28 cellular contexts compared by ENCODE assay signal in the genomic region with DNA sequence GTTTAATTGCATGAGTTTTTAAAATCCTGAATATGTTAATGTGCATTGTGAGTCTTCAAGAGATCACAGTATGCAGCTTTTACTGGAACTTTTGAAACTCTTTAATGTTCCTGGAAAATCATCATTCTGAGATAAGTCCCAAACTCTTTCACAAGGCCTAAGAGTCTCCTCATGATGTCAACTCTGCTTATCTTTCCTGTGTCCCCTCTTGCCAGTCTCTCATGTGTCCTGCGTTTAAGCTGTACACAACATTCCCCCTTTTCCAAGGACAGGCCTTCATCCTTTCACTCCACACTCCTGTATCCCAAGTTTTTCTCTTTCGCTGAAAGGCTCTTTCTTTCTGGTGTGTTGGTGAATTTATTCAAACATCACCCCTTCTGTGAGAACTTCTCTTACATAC.
"Had no signal": no experiment of that assay in that cellular context is flagged by ENCODE, and none has a peak within 500 bp of the region (broad histone marks: within the 10 kb centered on the region; RNA-seq: fewer than 3 reads in every experiment).

No MANE protein-coding gene starts in this region.

- H3K27me3 Mint-ChIP-seq: stimulated activated memory B cell treated with anti-CD40 and anti-IgM and Interleukin-4, amounts not matched to agents 10 μg/mL and 1 μg/mL and 100 μg/mL, for 72 hours; stimulated activated naive B cell treated with anti-CD40 and anti-IgM and Interleukin-4, amounts not matched to agents 10 μg/mL and 1 μg/mL and 100 μg/mL, for 72 hours; stimulated activated naive CD8-positive, alpha-beta T cell treated with anti-CD3 and anti-CD28 coated beads, Interleukin-15, amount 100 ng/mL, for 72 hours; stimulated activated naive CD8-positive, alpha-beta T cell treated with anti-CD3 and anti-CD28 coated beads, Interleukin-15, Interleukin-2, amounts not matched to agents 100 ng/mL and 50 ng/mL, for 24 hours had no signal

- H3K4me1 Mint-ChIP-seq: stimulated activated effector memory CD8-positive, alpha-beta T cell treated with anti-CD3 and anti-CD28 coated beads, Interleukin-12 subunit alpha, Interleukin-12 subunit beta, amount 100 ng/mL, for 72 hours; stimulated activated naive CD8-positive, alpha-beta T cell treated with anti-CD3 and anti-CD28 coated beads, Interleukin-15, amount 100 ng/mL, for 72 hours had no signal

- H3K4me3 ChIP-seq: stomach, suprapubic skin, testis, thoracic aorta, thyroid gland, tibial artery, tibial nerve, transverse colon, upper lobe of left lung, uterus, vagina had no signal

- H3K27ac Mint-ChIP-seq: stimulated activated effector memory CD8-positive, alpha-beta T cell treated with anti-CD3 and anti-CD28 coated beads, Interleukin-12 subunit alpha, Interleukin-12 subunit beta, amount 100 ng/mL, for 72 hours; stimulated activated memory B cell treated with anti-CD40 and anti-IgM and Interleukin-4, amounts not matched to agents 10 μg/mL and 1 μg/mL and 100 μg/mL, for 72 hours; stimulated activated naive B cell treated with anti-CD40 and anti-IgM and Interleukin-4, amounts not matched to agents 10 μg/mL and 1 μg/mL and 100 μg/mL, for 72 hours; stimulated activated naive CD8-positive, alpha-beta T cell treated with anti-CD3 and anti-CD28 coated beads, Interleukin-15, Interleukin-2, amounts not matched to agents 100 ng/mL and 50 ng/mL, for 24 hours; type B pancreatic cell had no signal

- DNase-seq: stimulated activated CD4-positive, alpha-beta T cell treated with anti-CD3 and anti-CD28 coated beads, Interleukin-2, amount 100 ng/mL, for 48 hours; stimulated activated CD4-positive, alpha-beta T cell treated with anti-CD3 and anti-CD28 coated beads, Interleukin-4, amount 100 ng/mL, for 1 hour; stimulated activated CD4-positive, alpha-beta T cell treated with anti-CD3 and anti-CD28 coated beads, Interleukin-4, amount 100 ng/mL, for 24 hours; stimulated activated CD4-positive, alpha-beta T cell treated with anti-CD3 and anti-CD28 coated beads, Interleukin-4, amount 100 ng/mL, for 4 hours; stimulated activated CD8-positive, alpha-beta memory T cell treated with anti-CD3 and anti-CD28 coated beads, Interleukin-4, amount 100 ng/mL, for 48 hours; stimulated activated naive B cell treated with anti-CD40 and anti-IgM and Interleukin-4, amounts not matched to agents 10 μg/mL and 1 μg/mL and 100 μg/mL, for 72 hours; stimulated activated naive CD4-positive, alpha-beta T cell; stimulated activated naive CD4-positive, alpha-beta T cell treated with Interleukin-2 at 50 U/mL for 16 hours; stimulated activated naive CD8-positive, alpha-beta T cell treated with anti-CD3 and anti-CD28 coated beads, Interleukin-15, amount 100 ng/mL, for 72 hours; stimulated activated naive CD8-positive, alpha-beta T cell treated with anti-CD3 and anti-CD28 coated beads, Interleukin-15, Interleukin-2, amounts not matched to agents 100 U/mL and 50 U/mL, for 24 hours; stomach; substantia nigra; testis; thyroid gland; tibial artery; transverse colon; trophoblast cell; upper lobe of left lung; uterus had no signal

- H3K9me3 Mint-ChIP-seq: stimulated activated memory B cell treated with anti-CD40 and anti-IgM and Interleukin-4, amounts not matched to agents 10 μg/mL and 1 μg/mL and 100 μg/mL, for 72 hours; stimulated activated naive B cell treated with anti-CD40 and anti-IgM and Interleukin-4, amounts not matched to agents 10 μg/mL and 1 μg/mL and 100 μg/mL, for 72 hours; type B pancreatic cell had no signal

- H3K4me3 Mint-ChIP-seq: stimulated activated effector memory CD8-positive, alpha-beta T cell treated with anti-CD3 and anti-CD28 coated beads, Interleukin-12 subunit alpha, Interleukin-12 subunit beta, amount 100 ng/mL, for 72 hours; stimulated activated memory B cell treated with anti-CD40 and anti-IgM and Interleukin-4, amounts not matched to agents 10 μg/mL and 1 μg/mL and 100 μg/mL, for 72 hours; stimulated activated naive B cell treated with anti-CD40 and anti-IgM and Interleukin-4, amounts not matched to agents 10 μg/mL and 1 μg/mL and 100 μg/mL, for 72 hours; stimulated activated naive CD8-positive, alpha-beta T cell treated with anti-CD3 and anti-CD28 coated beads, Interleukin-15, amount 100 ng/mL, for 72 hours; stimulated activated naive CD8-positive, alpha-beta T cell treated with anti-CD3 and anti-CD28 coated beads, Interleukin-15, Interleukin-2, amounts not matched to agents 100 ng/mL and 50 ng/mL, for 24 hours; type B pancreatic cell had no signal

- H3K27me3 ChIP-seq: stomach, suprapubic skin, testis, thyroid gland, tibial artery, tibial nerve, transverse colon, upper lobe of left lung, uterus, vagina had no signal

- H3K36me3 Mint-ChIP-seq: stimulated activated effector memory CD8-positive, alpha-beta T cell treated with anti-CD3 and anti-CD28 coated beads, Interleukin-12 subunit alpha, Interleukin-12 subunit beta, amount 100 ng/mL, for 72 hours; stimulated activated memory B cell treated with anti-CD40 and anti-IgM and Interleukin-4, amounts not matched to agents 10 μg/mL and 1 μg/mL and 100 μg/mL, for 72 hours; stimulated activated naive B cell treated with anti-CD40 and anti-IgM and Interleukin-4, amounts not matched to agents 10 μg/mL and 1 μg/mL and 100 μg/mL, for 72 hours had no signal

- H3K27ac ChIP-seq: stomach, suprapubic skin, testis, thoracic aorta, thyroid gland, tibial artery, tibial nerve, transverse colon, upper lobe of left lung, uterus, vagina had no signal

- FAIRE-seq: urothelium cell line had no signal

- H3K4me1 ChIP-seq: stomach, testis, thyroid gland, tibial nerve, transverse colon, upper lobe of left lung, uterus had no signal

- ATAC-seq: stimulated activated effector memory CD8-positive, alpha-beta T cell treated with anti-CD3 and anti-CD28 coated beads, Interleukin-12 subunit alpha, Interleukin-12 subunit beta, amount 100 ng/mL, for 72 hours; stimulated activated memory B cell treated with anti-CD40 and anti-IgM and Interleukin-4, amounts not matched to agents 10 μg/mL and 1 μg/mL and 100 μg/mL, for 72 hours; stimulated activated naive B cell treated with anti-CD40 and anti-IgM and Interleukin-4, amounts not matched to agents 10 μg/mL and 1 μg/mL and 100 μg/mL, for 72 hours; stimulated activated naive CD8-positive, alpha-beta T cell treated with anti-CD3 and anti-CD28 coated beads, Interleukin-15, amount 100 ng/mL, for 72 hours; stimulated activated naive CD8-positive, alpha-beta T cell treated with anti-CD3 and anti-CD28 coated beads, Interleukin-15, Interleukin-2, amounts not matched to agents 100 U/mL and 50 U/mL, for 24 hours had no signal

- H3K9me3 ChIP-seq: stomach, suprapubic skin, testis, thoracic aorta, thyroid gland, tibial artery, tibial nerve, transverse colon, upper lobe of left lung, uterus, vagina had no signal

- H3K36me3 ChIP-seq: suprapubic skin, thoracic aorta, thyroid gland, tibial artery, transverse colon, upper lobe of left lung, uterus, vagina had no signal
